28 cellular contexts compared by ENCODE assay signal in the genomic region with DNA sequence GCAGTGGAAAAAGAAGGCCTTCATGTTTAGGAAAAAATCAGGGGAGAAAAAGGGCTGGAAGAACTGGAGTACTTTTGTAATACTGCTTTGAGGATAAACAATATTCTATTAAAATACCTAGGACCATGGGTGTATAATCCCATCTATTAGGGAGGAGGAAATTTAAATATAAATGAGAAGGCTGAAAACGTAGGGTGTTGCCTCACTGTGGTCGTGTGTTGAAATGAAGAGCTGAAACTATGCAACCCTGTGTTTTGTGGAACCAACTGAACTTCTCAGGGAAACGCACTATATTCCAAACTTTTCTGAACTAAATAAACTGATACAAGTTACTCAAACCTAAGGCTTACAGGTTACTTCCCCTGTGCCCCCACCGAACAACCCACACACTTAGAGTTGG.
"Had no signal": no experiment of that assay in that cellular context is flagged by ENCODE, and none has a peak within 500 bp of the region (broad histone marks: within the 10 kb centered on the region; RNA-seq: fewer than 3 reads in every experiment).

No MANE protein-coding gene starts in this region.

- H3K27me3 ChIP-seq: adrenal gland, testis, uterus had no signal

- H3K27ac Mint-ChIP-seq: activated CD4-positive, alpha-beta T cell treated with anti-CD3 and anti-CD28 coated beads, Interleukin-2, amount 10 ng/mL, durations not matched to agents 24 days and 14 days; activated CD8-positive, alpha-beta memory T cell treated with anti-CD3 and anti-CD28 coated beads, Interleukin-2, amount 10 ng/mL, durations not matched to agents 7 days and 5 days; activated CD8-positive, alpha-beta T cell treated with anti-CD3 and anti-CD28 coated beads for 36 hours; activated naive CD4-positive, alpha-beta T cell treated with anti-CD3 and anti-CD28 coated beads, Interleukin-2, amount 50 U/mL, for 72 hours; naive B cell; progenitor cell of endocrine pancreas had no signal

- ATAC-seq: activated CD4-positive, CD25-positive, alpha-beta regulatory T cell treated with anti-CD3 and anti-CD28 coated beads, Interleukin-2, amount 50 U/mL, for 24 hours; activated CD8-positive, alpha-beta memory T cell treated with anti-CD3 and anti-CD28 coated beads, Interleukin-2, amount 10 ng/mL, durations not matched to agents 7 days and 5 days; activated CD8-positive, alpha-beta T cell treated with anti-CD3 and anti-CD28 coated beads for 36 hours; activated naive CD4-positive, alpha-beta T cell treated with anti-CD3 and anti-CD28 coated beads, Interleukin-2, amount 50 U/mL, for 72 hours; heart right ventricle; left cardiac atrium had no signal

- DNase-seq: activated CD4-positive, alpha-beta T cell treated with anti-CD3 and anti-CD28 coated beads, Interleukin-2, amount 10 ng/mL, durations not matched to agents 24 days and 14 days; activated CD8-positive, alpha-beta memory T cell treated with anti-CD3 and anti-CD28 coated beads, Interleukin-2, amount 10 ng/mL, durations not matched to agents 7 days and 5 days; activated CD8-positive, alpha-beta T cell treated with anti-CD3 and anti-CD28 coated beads for 36 hours; activated effector memory CD4-positive, alpha-beta T cell treated with anti-CD3 and anti-CD28 coated beads, Interleukin-2, amount 50 U/mL, for 16 hours; activated T-cell treated with anti-CD3 and anti-CD28 coated beads for 4 hours; adrenal gland; central memory CD4-positive, alpha-beta T cell; dermis blood vessel endothelial cell; effector CD8-positive, alpha-beta T cell; erythroblast; foreskin fibroblast; heart right ventricle; islet precursor cell; left cardiac atrium; naive B cell; retina; spleen; stimulated activated CD4-positive, alpha-beta T cell treated with anti-CD3 and anti-CD28 coated beads, Interleukin-4, amount 100 ng/mL, for 1 hour; stimulated activated naive CD4-positive, alpha-beta T cell; testis; trophoblast cell; uterus had no signal

- H3K9me3 Mint-ChIP-seq: activated CD8-positive, alpha-beta T cell treated with anti-CD3 and anti-CD28 coated beads for 36 hours had no signal

- H3K36me3 ChIP-seq: adrenal gland, heart right ventricle, spleen, uterus had no signal

- H3K9me3 ChIP-seq: adrenal gland, heart right ventricle, spleen, testis, uterus had no signal

- H3K4me3 Mint-ChIP-seq: activated CD4-positive, alpha-beta T cell treated with anti-CD3 and anti-CD28 coated beads, Interleukin-2, amount 10 ng/mL, durations not matched to agents 24 days and 14 days; activated CD8-positive, alpha-beta memory T cell treated with anti-CD3 and anti-CD28 coated beads, Interleukin-2, amount 10 ng/mL, durations not matched to agents 7 days and 5 days; activated CD8-positive, alpha-beta T cell treated with anti-CD3 and anti-CD28 coated beads for 36 hours; naive B cell; neural crest cell had no signal

- H3K27ac ChIP-seq: adrenal gland, heart right ventricle, testis, uterus, VCaP had no signal

- H3K4me3 ChIP-seq: adrenal gland, heart right ventricle, lung, spleen, testis, uterus had no signal

- H3K4me1 ChIP-seq: adrenal gland had no signal
